In the genomic region with DNA sequence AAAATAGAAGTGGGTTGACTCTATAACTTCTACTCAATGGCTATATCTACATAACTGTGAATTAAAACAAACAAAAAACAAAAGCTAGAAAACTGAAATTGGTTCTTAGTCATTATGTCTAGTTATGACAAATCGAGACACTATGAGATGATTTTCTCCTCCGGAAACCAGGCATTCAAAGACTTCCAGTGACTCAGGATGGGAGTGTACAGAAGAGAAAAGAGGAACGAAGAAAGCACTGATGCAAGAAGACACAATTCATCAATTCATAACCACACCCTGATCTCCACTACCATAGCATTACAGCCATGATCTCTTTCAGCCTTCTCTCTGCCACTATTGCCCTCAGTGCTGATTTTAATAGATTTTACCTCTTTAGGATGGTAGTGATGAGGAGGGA, we compare ENCODE assay signal across 9 cellular contexts.
DNase-seq lines count a peak whose midpoint lies in the region; ATAC-seq, FAIRE-seq and TF ChIP-seq lines count a peak whose summit lies in the region.
"Had no signal": no experiment of that assay in that cellular context is flagged by ENCODE, and none has a peak within 500 bp of the region (broad histone marks: within the 10 kb centered on the region; RNA-seq: fewer than 3 reads in every experiment).

No MANE protein-coding gene starts in this region.

- ATAC-seq in GM18858 (IDR thresholded peaks at IDR 0.05; ENCODE audit: unreplicated experiment) (peak; percentile 99), HG02840 (IDR thresholded peaks at IDR 0.05; ENCODE audit: low FRiP score, unreplicated experiment) (peak; percentile 96)

- H3K9me3 Mint-ChIP-seq in activated T-helper 2 cell treated with anti-CD3 and anti-CD28 coated beads, Interferon-gamma antibody, Interleukin-2, Interleukin-4, amounts not matched to agents 10 μg/mL and 5 μg/mL and 100 μg/mL, durations not matched to agents 14 hours and 24 hours and 36 hours = no peaks in the 10 kb centered on the region

- no peak for FAIRE-seq in frontal cortex (lab: Jason Lieb, UNC)

- no peak for TF ChIP-seq CTCF in kidney epithelial cell (IDR thresholded peaks at IDR 0.05; ENCODE audit: insufficient read depth, low read length, poor library complexity, severe bottlenecking)

- H3K36me3 Mint-ChIP-seq in activated T-helper 2 cell treated with anti-CD3 and anti-CD28 coated beads, Interferon-gamma antibody, Interleukin-2, Interleukin-4, amounts not matched to agents 10 μg/mL and 5 μg/mL and 100 μg/mL, durations not matched to agents 14 hours and 24 hours and 36 hours (ENCODE audit: low read depth) = no peaks in the 10 kb centered on the region

- no peak overlapping the region for H3K4me3 ChIP-seq in kidney epithelial cell (ENCODE audit: low read depth, low read length)

- H3K36me3 ChIP-seq in kidney epithelial cell (ENCODE audit: control insufficient read depth, insufficient read depth, low read length) = no peaks in the 10 kb centered on the region

- H3K4me1 Mint-ChIP-seq in activated T-helper 2 cell treated with anti-CD3 and anti-CD28 coated beads, Interferon-gamma antibody, Interleukin-2, Interleukin-4, amounts not matched to agents 10 μg/mL and 5 μg/mL and 100 μg/mL, durations not matched to agents 14 hours and 24 hours and 36 hours (ENCODE audit: low read depth) = no peaks in the 10 kb centered on the region
- H3K4me1 Mint-ChIP-seq: nephron had no signal

- intact Hi-C loops in activated T-helper 2 cell treated with anti-CD3 and anti-CD28 coated beads, Interferon-gamma antibody, Interleukin-2, Interleukin-4, amounts not matched to agents 10 μg/mL and 5 μg/mL and 100 μg/mL, durations not matched to agents 14 hours and 24 hours and 36 hours (cut with micrococcal nuclease) = no loop called here

- no peaks in the 10 kb centered on the region for H3K27me3 Mint-ChIP-seq in activated T-helper 2 cell treated with anti-CD3 and anti-CD28 coated beads, Interferon-gamma antibody, Interleukin-2, Interleukin-4, amounts not matched to agents 10 μg/mL and 5 μg/mL and 100 μg/mL, durations not matched to agents 14 hours and 24 hours and 36 hours (ENCODE audit: low read depth)

- no peaks in the 10 kb centered on the region for H3K27me3 ChIP-seq in kidney epithelial cell (ENCODE audit: control insufficient read depth, insufficient read depth, low read length)

- no peak overlapping the region for H3K4me3 Mint-ChIP-seq in activated T-helper 2 cell treated with anti-CD3 and anti-CD28 coated beads, Interferon-gamma antibody, Interleukin-2, Interleukin-4, amounts not matched to agents 10 μg/mL and 5 μg/mL and 100 μg/mL, durations not matched to agents 14 hours and 24 hours and 36 hours (ENCODE audit: low read depth)
- H3K4me3 Mint-ChIP-seq: nephron had no signal

- H3K27ac Mint-ChIP-seq in activated T-helper 2 cell treated with anti-CD3 and anti-CD28 coated beads, Interferon-gamma antibody, Interleukin-2, Interleukin-4, amounts not matched to agents 10 μg/mL and 5 μg/mL and 100 μg/mL, durations not matched to agents 14 hours and 24 hours and 36 hours = no peak overlapping the region
- H3K27ac Mint-ChIP-seq: nephron had no signal

- DNase-seq in NOMO-1 (lab: John Stamatoyannopoulos, UW; ENCODE audit: unreplicated experiment in 2 of 2) = peak; percentile 59 to 91
- DNase-seq in kidney epithelial cell (ENCODE audit: low read depth) = peak; percentile 61
- no peak for DNase-seq in activated CD4-positive, alpha-beta T cell treated with anti-CD3 and anti-CD28 coated beads for 48 hours
- DNase-seq in activated T-helper 2 cell treated with anti-CD3 and anti-CD28 coated beads, Interferon-gamma antibody, Interleukin-2, Interleukin-4, amounts not matched to agents 10 μg/mL and 5 μg/mL and 100 μg/mL, durations not matched to agents 14 hours and 24 hours and 36 hours (ENCODE audit: low spot score) = no peak
- no peak for DNase-seq in HK-2 (ENCODE audit: unreplicated experiment)
- DNase-seq in frontal cortex (ENCODE audit: low spot score in 2 of 2) = no peak

Comparison
In these comparisons a context has a peak if more than half of its experiments do, and no peak if none do; other contexts are left out.
1. DNase-seq: peak in NOMO-1 (2 of 2) and kidney epithelial cell (single experiment); none in activated CD4-positive, alpha-beta T cell treated with anti-CD3 and anti-CD28 coated beads for 48 hours (single experiment), activated T-helper 2 cell treated with anti-CD3 and anti-CD28 coated beads, Interferon-gamma antibody, Interleukin-2, Interleukin-4, amounts not matched to agents 10 μg/mL and 5 μg/mL and 100 μg/mL, durations not matched to agents 14 hours and 24 hours and 36 hours (single experiment), HK-2 (single experiment) and frontal cortex (0 of 2).